In the genomic region with DNA sequence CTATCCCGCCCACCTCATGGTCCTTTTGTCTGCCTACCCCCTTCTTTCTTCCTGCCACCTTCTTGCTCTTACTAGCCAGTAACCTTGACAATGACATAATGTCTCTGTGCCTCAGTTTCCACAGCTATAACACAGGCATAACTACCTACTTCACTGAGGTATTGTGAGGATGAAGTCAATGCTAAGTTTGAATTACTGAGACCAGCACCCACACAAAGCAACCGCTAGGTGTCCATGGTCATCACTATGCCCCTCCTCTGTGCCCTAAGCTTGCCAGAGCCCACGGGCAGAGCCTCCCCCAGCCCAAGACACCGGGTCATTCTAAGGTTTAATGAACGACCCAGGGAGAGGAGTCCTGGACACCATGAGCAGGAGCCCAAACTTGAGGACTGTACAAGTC, we compare ENCODE assay signal across 20 cellular contexts.
DNase-seq lines count a peak whose midpoint lies in the region; ATAC-seq and TF ChIP-seq lines count a peak whose summit lies in the region.
"Had no signal": no experiment of that assay in that cellular context is flagged by ENCODE, and none has a peak within 500 bp of the region (broad histone marks: within the 10 kb centered on the region; RNA-seq: fewer than 3 reads in every experiment).

No MANE protein-coding gene starts in this region.

- TF ChIP-seq CTCF in DND-41 (IDR thresholded peaks at IDR 0.05; ENCODE audit: borderline replicate concordance, extremely low read depth, low read length, poor library complexity, severe bottlenecking) (no peak), brain (conservative IDR thresholded peaks at IDR 0.05) (no peak), neural crest cell (conservative IDR thresholded peaks at IDR 0.05) (peak; percentile 33), mucosa of descending colon (IDR thresholded peaks at IDR 0.05) (no peak)

- H3K36me3 ChIP-seq in DND-41 (ENCODE audit: insufficient read depth, low read length) (peaks cover 88% of the 10 kb centered on the region), Karpas-422 (ENCODE audit: insufficient read depth, low read length) (peaks cover 57% of the 10 kb centered on the region), mucosa of descending colon (ENCODE audit: low read depth) (no peaks in the 10 kb centered on the region)

- no peak for DNase-seq in DND-41
- DNase-seq in Karpas-422: peak; percentile 73
- DNase-seq in neural crest cell (ENCODE audit: low read depth, low spot score): no peak
- DNase-seq in NCI-H345 (lab: John Stamatoyannopoulos, UW): no peak
- no peak for DNase-seq in mucosa of descending colon
- DNase-seq in LoVo (ENCODE audit: low spot score): no peak
- DNase-seq: activated CD4-positive, alpha-beta T cell treated with anti-CD3 and anti-CD28 coated beads for 4 hours; activated effector memory CD4-positive, alpha-beta T cell treated with Interleukin-2 at 50 U/mL for 16 hours; AML-193; effector memory CD4-positive, alpha-beta T cell; HFFc6; NCI-H187; NCI-H226; SK-N-SH; stimulated activated CD4-positive, alpha-beta T cell treated with anti-CD3 and anti-CD28 coated beads, Interleukin-1b, Interleukin-23, amount 100 ng/mL, for 48 hours; stomach; T1000; trophoblast cell had no signal

- intact Hi-C loops in mucosa of descending colon (cut with DNase I, micrococcal nuclease): no loop called here

- H3K79me2 ChIP-seq in DND-41 (ENCODE audit: insufficient read depth, low read length): peaks cover under 1% of the 10 kb centered on the region
- peaks cover 65% of the 10 kb centered on the region for H3K79me2 ChIP-seq in Karpas-422 (ENCODE audit: low read length)

- H3K27me3 ChIP-seq in DND-41 (ENCODE audit: insufficient read depth, low read length, poor library complexity) (no peaks in the 10 kb centered on the region), Karpas-422 (ENCODE audit: low read length) (no peaks in the 10 kb centered on the region)
- H3K27me3 ChIP-seq: stomach had no signal

- no peaks in the 10 kb centered on the region for H3K9me3 ChIP-seq in DND-41 (ENCODE audit: insufficient read depth, low read length, severe bottlenecking)
- H3K9me3 ChIP-seq in Karpas-422 (ENCODE audit: low read length): no peaks in the 10 kb centered on the region
- no peaks in the 10 kb centered on the region for H3K9me3 ChIP-seq in mucosa of descending colon
- H3K9me3 ChIP-seq: SK-N-SH, stomach had no signal

- H3K4me3 Mint-ChIP-seq in brain: no peak overlapping the region
- no peak overlapping the region for H3K4me3 Mint-ChIP-seq in neural crest cell
- H3K4me3 Mint-ChIP-seq: HFFc6 had no signal

- H2AFZ ChIP-seq in DND-41 (ENCODE audit: low read depth, low read length) (no peak overlapping the region), Karpas-422 (ENCODE audit: low read length) (no peak overlapping the region)

- no peak for ATAC-seq in DND-41 (ENCODE audit: insufficient read depth, low read depth)
- no peak for ATAC-seq in mucosa of descending colon

- H3K4me2 ChIP-seq in DND-41 (ENCODE audit: insufficient read depth, low read length) (no peak overlapping the region), Karpas-422 (ENCODE audit: low read depth, low read length, poor library complexity, severe bottlenecking) (peak overlapping the region; percentile 58)
- H3K4me2 ChIP-seq: SK-N-SH had no signal

- H3K4me3 ChIP-seq in DND-41 (ENCODE audit: low read depth in 1 of 2, low read length in 2 of 2) (no peak overlapping the region), Karpas-422 (ENCODE audit: low read length) (no peak overlapping the region), mucosa of descending colon (no peak overlapping the region)
- H3K4me3 ChIP-seq: stomach had no signal

- H3K27me3 Mint-ChIP-seq in brain (no peaks in the 10 kb centered on the region), neural crest cell (ENCODE audit: low read depth) (no peaks in the 10 kb centered on the region)
- H3K27me3 Mint-ChIP-seq: IgD-negative memory B cell had no signal

- H3K4me1 ChIP-seq in DND-41 (ENCODE audit: insufficient read depth, low read length) (peaks cover 9% of the 10 kb centered on the region), Karpas-422 (ENCODE audit: low read length) (peaks cover 100% of the 10 kb centered on the region), mucosa of descending colon (ENCODE audit: low read depth) (no peaks in the 10 kb centered on the region)

- H3K9ac ChIP-seq in DND-41 (ENCODE audit: low read depth, low read length): no peak overlapping the region
- H3K9ac ChIP-seq in Karpas-422 (ENCODE audit: low read length): peak overlapping the region; percentile 62
- H3K9ac ChIP-seq: SK-N-SH had no signal

- H3K36me3 Mint-ChIP-seq in brain: peaks cover 13% of the 10 kb centered on the region
- no peaks in the 10 kb centered on the region for H3K36me3 Mint-ChIP-seq in neural crest cell (ENCODE audit: low read depth)

- peaks cover 35% of the 10 kb centered on the region for H3K4me1 Mint-ChIP-seq in brain
- H3K4me1 Mint-ChIP-seq in neural crest cell: no peaks in the 10 kb centered on the region

- H3K27ac ChIP-seq in DND-41 (ENCODE audit: low read length) (peak overlapping the region; percentile 15), Karpas-422 (ENCODE audit: low read length) (peak overlapping the region; percentile 98)
- H3K27ac ChIP-seq: stomach had no signal

- no peaks in the 10 kb centered on the region for H3K9me3 Mint-ChIP-seq in brain
- no peaks in the 10 kb centered on the region for H3K9me3 Mint-ChIP-seq in neural crest cell
- H3K9me3 Mint-ChIP-seq: HFFc6, IgD-negative memory B cell had no signal

- H3K27ac Mint-ChIP-seq in brain (peak overlapping the region in 3 of 5 experiments; percentile 39 to 62 (median 48)), neural crest cell (ENCODE audit: unreplicated experiment) (no peak overlapping the region)
- H3K27ac Mint-ChIP-seq: HFFc6 had no signal

- no peaks in the 10 kb centered on the region for H3K9me2 ChIP-seq in Karpas-422 (replicated peaks; ENCODE audit: insufficient read depth, low read length)
- H3K9me2 ChIP-seq: SK-N-SH had no signal

- no peaks in the 10 kb centered on the region for H4K20me1 ChIP-seq in DND-41 (ENCODE audit: insufficient read depth, low read length)
- H4K20me1 ChIP-seq in Karpas-422 (ENCODE audit: insufficient read depth, low read depth, low read length): no peaks in the 10 kb centered on the region; the same call in 1 of the 2 replicates
